In genomic region chr1:12708956-12709555, GRCh38 we compare ENCODE assay signal across 19 cellular contexts. TPM values are rescaled to one million over a fixed set of nuclear protein-coding genes. Genes with fewer than 3 reads are reported as not detected.
"Had no signal": no experiment of that assay in that cellular context is flagged by ENCODE, and none has a peak within 500 bp of the region (broad histone marks: within the 10 kb centered on the region; RNA-seq: fewer than 3 reads in every experiment).

No MANE protein-coding gene starts in this region.

- H3K27me3 ChIP-seq: ascending aorta, colonic mucosa, uterus had no signal

- H3K36me3 ChIP-seq: ascending aorta, colonic mucosa, uterus had no signal

- H3K9me3 ChIP-seq: colonic mucosa, uterus had no signal

- H3K4me1 ChIP-seq: ascending aorta, colonic mucosa, uterus had no signal

- ATAC-seq: activated T-cell treated with anti-CD3 and anti-CD28 coated beads, Interleukin-2, amount 50 U/mL, for 72 hours had no signal

- H3K4me3 ChIP-seq: ascending aorta, colonic mucosa, uterus had no signal

- H3K27ac Mint-ChIP-seq: activated CD4-positive, alpha-beta memory T cell treated with anti-CD3 and anti-CD28 coated beads, Interleukin-2, amount 10 ng/mL, durations not matched to agents 7 days and 5 days; activated naive CD8-positive, alpha-beta T cell treated with anti-CD3 and anti-CD28 coated beads, Interleukin-2, amount 10 ng/mL, durations not matched to agents 7 days and 5 days; activated T-cell treated with anti-CD3 and anti-CD28 coated beads, Interleukin-2, amount 50 U/mL, for 72 hours; stimulated activated naive CD8-positive, alpha-beta T cell treated with anti-CD3 and anti-CD28 coated beads, Interleukin-15, Interleukin-2, amounts not matched to agents 100 ng/mL and 50 ng/mL, for 24 hours had no signal

- FAIRE-seq: endothelial cell of umbilical vein had no signal

- H3K36me3 Mint-ChIP-seq: activated naive CD8-positive, alpha-beta T cell treated with anti-CD3 and anti-CD28 coated beads, Interleukin-2, amount 10 ng/mL, durations not matched to agents 7 days and 5 days had no signal

- H3K4me1 Mint-ChIP-seq: activated CD4-positive, alpha-beta memory T cell treated with anti-CD3 and anti-CD28 coated beads, Interleukin-2, amount 10 ng/mL, durations not matched to agents 7 days and 5 days; activated naive CD8-positive, alpha-beta T cell treated with anti-CD3 and anti-CD28 coated beads, Interleukin-2, amount 10 ng/mL, durations not matched to agents 7 days and 5 days had no signal

- H3K27ac ChIP-seq: ascending aorta, colonic mucosa, uterus, VCaP had no signal

- H3K4me3 Mint-ChIP-seq: activated CD4-positive, alpha-beta memory T cell treated with anti-CD3 and anti-CD28 coated beads, Interleukin-2, amount 10 ng/mL, durations not matched to agents 7 days and 5 days; activated naive CD8-positive, alpha-beta T cell treated with anti-CD3 and anti-CD28 coated beads, Interleukin-2, amount 10 ng/mL, durations not matched to agents 7 days and 5 days; activated T-cell treated with anti-CD3 and anti-CD28 coated beads, Interleukin-2, amount 50 U/mL, for 72 hours; stimulated activated naive CD8-positive, alpha-beta T cell treated with anti-CD3 and anti-CD28 coated beads, Interleukin-15, Interleukin-2, amounts not matched to agents 100 ng/mL and 50 ng/mL, for 24 hours had no signal

- DNase-seq: activated CD4-positive, alpha-beta memory T cell treated with anti-CD3 and anti-CD28 coated beads, Interleukin-2, amount 10 ng/mL, durations not matched to agents 7 days and 5 days; activated gamma-delta T cell treated with Interleukin-2 at 50 U/mL for 16 hours; activated naive CD8-positive, alpha-beta T cell treated with anti-CD3 and anti-CD28 coated beads, Interleukin-2, amount 10 ng/mL, durations not matched to agents 7 days and 5 days; activated T-cell treated with anti-CD3 and anti-CD28 coated beads, Interleukin-2, amount 50 U/mL, for 72 hours; colonic mucosa; hippocampal formation; kidney glomerular epithelial cell; midbrain; posterior cingulate gyrus; stimulated activated CD4-positive, alpha-beta T cell treated with anti-CD3 and anti-CD28 coated beads, Interleukin-15, amount 100 ng/mL, for 24 hours; stimulated activated CD4-positive, alpha-beta T cell treated with anti-CD3 and anti-CD28 coated beads, Interleukin-4, amount 100 ng/mL, for 24 hours; T-helper 9 cell; uterus had no signal

RNA-seq across cellular contexts. Expression of gene AADACL3, which starts 6.9 kb away (rescaled TPM):
- total RNA-seq: activated CD4-positive, alpha-beta memory T cell treated with anti-CD3 and anti-CD28 coated beads, Interleukin-2, amount 10 ng/mL, durations not matched to agents 7 days and 5 days; activated naive CD8-positive, alpha-beta T cell treated with anti-CD3 and anti-CD28 coated beads, Interleukin-2, amount 10 ng/mL, durations not matched to agents 7 days and 5 days; activated T-cell treated with anti-CD3 and anti-CD28 coated beads, Interleukin-2, amount 50 U/mL, for 72 hours; ascending aorta; cardiac septum; colonic mucosa; endothelial cell of umbilical vein; skeletal muscle tissue; uterus had no signal
- polyA plus RNA-seq: endothelial cell of umbilical vein had no signal

RNA-seq across cellular contexts. Expression of gene CFAP107, which starts 36.9 kb away (rescaled TPM):
- total RNA-seq: activated CD4-positive, alpha-beta memory T cell treated with anti-CD3 and anti-CD28 coated beads, Interleukin-2, amount 10 ng/mL, durations not matched to agents 7 days and 5 days; activated naive CD8-positive, alpha-beta T cell treated with anti-CD3 and anti-CD28 coated beads, Interleukin-2, amount 10 ng/mL, durations not matched to agents 7 days and 5 days; activated T-cell treated with anti-CD3 and anti-CD28 coated beads, Interleukin-2, amount 50 U/mL, for 72 hours; ascending aorta; cardiac septum; colonic mucosa; endothelial cell of umbilical vein had no signal
- polyA plus RNA-seq: endothelial cell of umbilical vein had no signal
